In genomic region chr1:43435146-43436145, GRCh38 we compare ENCODE assay signal across 12 cellular contexts. TPM values are rescaled to one million over a fixed set of nuclear protein-coding genes. Genes with fewer than 3 reads are reported as not detected.
DNase-seq lines count a peak whose midpoint lies in the region; ATAC-seq, FAIRE-seq and TF ChIP-seq lines count a peak whose summit lies in the region.
"Had no signal": no experiment of that assay in that cellular context is flagged by ENCODE, and none has a peak within 500 bp of the region (broad histone marks: within the 10 kb centered on the region; RNA-seq: fewer than 3 reads in every experiment).

No MANE protein-coding gene starts in this region.

- no peak for FAIRE-seq in small intestine (lab: Jason Lieb, UNC)
- FAIRE-seq: H54, keratinocyte had no signal

- peaks cover 3 to 100% of the 10 kb centered on the region in 2 experiments; a peak in 2 of 3 replicates for H3K36me3 ChIP-seq in HEK293 (ENCODE audit: control insufficient read depth in 2 of 2, insufficient read depth in 1 of 2, low read length in 2 of 2)
- H3K36me3 ChIP-seq in small intestine (ENCODE audit: control insufficient read depth in 2 of 2, insufficient read depth in 2 of 2, low read length in 2 of 2) = peaks cover 12 to 31% of the 10 kb centered on the region in 2 donors
- H3K36me3 ChIP-seq in smooth muscle cell (ENCODE audit: low read depth) = peaks cover 8% of the 10 kb centered on the region

- POLR2A ChIA-PET in HEK293 (lab: Yijun Ruan, JAX) = interaction anchor here (0.6 kb wide), 1 partner anchor 142 kb away, joined by 5 read pairs; no protein-coding TSS in a partner anchor

- H3K36me3 Mint-ChIP-seq in central memory CD8-positive, alpha-beta T cell (ENCODE audit: insufficient read depth) = peaks cover 25% of the 10 kb centered on the region

- no peaks in the 10 kb centered on the region for H3K9me3 Mint-ChIP-seq in central memory CD8-positive, alpha-beta T cell
- H3K9me3 Mint-ChIP-seq: activated T-helper 2 cell treated with anti-CD3 and anti-CD28 coated beads, Interferon-gamma antibody, Interleukin-2, Interleukin-4, amounts not matched to agents 10 μg/mL and 5 μg/mL and 100 μg/mL, durations not matched to agents 14 hours and 24 hours and 36 hours had no signal

- H3K9me3 ChIP-seq in HEK293 (ENCODE audit: control insufficient read depth, insufficient read depth, low read depth, low read length) (no peaks in the 10 kb centered on the region), small intestine (ENCODE audit: control insufficient read depth, low read depth) (no peaks in the 10 kb centered on the region), smooth muscle cell (replicated peaks; ENCODE audit: low read depth) (no peaks in the 10 kb centered on the region)

- no peak overlapping the region for H3K4me3 Mint-ChIP-seq in central memory CD8-positive, alpha-beta T cell

- H2AFZ ChIP-seq in smooth muscle cell (ENCODE audit: low read depth) = no peak overlapping the region

- H3K27ac ChIP-seq in HEK293 (ENCODE audit: extremely low read depth, low read depth, low read length) (no peak overlapping the region), small intestine (ENCODE audit: low read depth in 1 of 2, low read length in 1 of 2) (peak overlapping the region; percentile 5 to 21), smooth muscle cell (ENCODE audit: low read depth) (no peak overlapping the region)

- no peaks in the 10 kb centered on the region for H3K4me1 Mint-ChIP-seq in central memory CD8-positive, alpha-beta T cell

- H3K4me3 ChIP-seq in HEK293 (ENCODE audit: low read depth, low read length) (no peak overlapping the region), small intestine (ENCODE audit: low read depth in 1 of 2, low read length in 2 of 2) (no peak overlapping the region), smooth muscle cell (no peak overlapping the region)

- no peaks in the 10 kb centered on the region for H3K27me3 ChIP-seq in small intestine (ENCODE audit: control insufficient read depth in 2 of 2, insufficient read depth in 2 of 2, low read length in 2 of 2)
- H3K27me3 ChIP-seq in smooth muscle cell (ENCODE audit: low read depth) = no peaks in the 10 kb centered on the region

- DNase-seq in central memory CD8-positive, alpha-beta T cell (ENCODE audit: low spot score in 2 of 2) = no peak
- peak; percentile 49 for DNase-seq in islet precursor cell
- no peak for DNase-seq in small intestine
- DNase-seq in effector CD4-positive, alpha-beta T cell = no peak
- DNase-seq in smooth muscle cell (lab: John Stamatoyannopoulos, UW; ENCODE audit: unreplicated experiment) = no peak
- DNase-seq in NCI-H1105 treated with DMSO at 0.1 percent for 48 hours (lab: John Stamatoyannopoulos, UW) = no peak
- DNase-seq: KG1 had no signal

- no peaks in the 10 kb centered on the region for H3K27me3 Mint-ChIP-seq in central memory CD8-positive, alpha-beta T cell

- no peak for ATAC-seq in central memory CD8-positive, alpha-beta T cell (replicated peaks; ENCODE audit: extremely low read depth, poor library complexity, severe bottlenecking)
- no peak for ATAC-seq in HG02970 (IDR thresholded peaks at IDR 0.05; ENCODE audit: low FRiP score, unreplicated experiment)

- H3K4me2 ChIP-seq in smooth muscle cell = no peak overlapping the region

- no peak for TF ChIP-seq CTCF in HEK293 (tag by site-specific recombination; IDR thresholded peaks at IDR 0.05)
- no peak for TF ChIP-seq CTCF in smooth muscle cell (IDR thresholded peaks at IDR 0.05; ENCODE audit: borderline replicate concordance, insufficient read depth, poor library complexity, severe bottlenecking)

- H3F3A ChIP-seq in smooth muscle cell (ENCODE audit: low read depth) = no peaks in the 10 kb centered on the region

- H4K20me1 ChIP-seq in smooth muscle cell (ENCODE audit: low read depth) = no peaks in the 10 kb centered on the region

- H3K9ac ChIP-seq in smooth muscle cell (ENCODE audit: low read depth) = no peak overlapping the region

- WGBS in small intestine, 3 donors = 71 to 75% (median 74%) methylated on average over 14 of the region's 14 CpGs
- WGBS in smooth muscle cell (ENCODE audit: low lambda C conversion rate) = 91% methylated on average over 14 of the region's 14 CpGs

- peak overlapping the region; percentile 2 for H3K27ac Mint-ChIP-seq in central memory CD8-positive, alpha-beta T cell (ENCODE audit: low read depth)
- H3K27ac Mint-ChIP-seq: activated T-helper 2 cell treated with anti-CD3 and anti-CD28 coated beads, Interferon-gamma antibody, Interleukin-2, Interleukin-4, amounts not matched to agents 10 μg/mL and 5 μg/mL and 100 μg/mL, durations not matched to agents 14 hours and 24 hours and 36 hours had no signal

- H3K4me1 ChIP-seq in HEK293 (ENCODE audit: control insufficient read depth, insufficient read depth, low read length) (no peaks in the 10 kb centered on the region), small intestine (ENCODE audit: control insufficient read depth in 2 of 2, insufficient read depth in 1 of 2, low read depth in 1 of 2, low read length in 1 of 2) (no peaks in the 10 kb centered on the region), smooth muscle cell (ENCODE audit: low read depth) (no peaks in the 10 kb centered on the region)

- CTCF ChIA-PET in HEK293 (lab: Yijun Ruan, JAX) = no interaction called here

- H3K79me2 ChIP-seq in smooth muscle cell (ENCODE audit: low read depth) = no peaks in the 10 kb centered on the region

TF ChIP-seq in HEK293, 187 proteins besides CTCF, POLR2A, EP300 and RAD21:
- TF ChIP-seq ZNF768 (tag by site-specific recombination; IDR thresholded peaks at IDR 0.05) (no peak), PRDM1 (tag by site-specific recombination; IDR thresholded peaks at IDR 0.05) (peak; percentile 52; the same call in 1 of the 2 replicates)

RNA-seq across cellular contexts. Expression of gene HYI, which starts 18.3 kb away (rescaled TPM):
- 100 to 1,000 TPM in 2 of 3 donors, 10 to 100 TPM in 1; 42.6 to 234 (median 212) TPM for polyA plus RNA-seq in small intestine
- total RNA-seq in smooth muscle cell = 13.8 and 19.8 TPM in 2 replicates
- polyA plus RNA-seq in smooth muscle cell = 15.4 and 19.5 TPM in 2 replicates

RNA-seq across cellular contexts. Expression of gene SZT2, which starts 45.7 kb away (rescaled TPM):
- polyA plus RNA-seq in small intestine = 10 to 100 TPM in 2 of 3 donors, 1 to 10 TPM in 1; 8.9 to 21.5 (median 16.5) TPM
- total RNA-seq in smooth muscle cell = 12.3 and 20.8 TPM in 2 replicates
- 9.0 and 13.6 TPM in 2 replicates for polyA plus RNA-seq in smooth muscle cell

RNA-seq across cellular contexts. Expression of gene MED8, which starts 45.8 kb away (rescaled TPM):
- 10 to 100 TPM; 36.6 to 40.3 (median 38.9) TPM for polyA plus RNA-seq in small intestine
- 61.4 and 75.2 TPM in 2 replicates for total RNA-seq in smooth muscle cell
- polyA plus RNA-seq in smooth muscle cell = 76.3 and 77.4 TPM in 2 replicates

Comparison
In these comparisons a context has a peak if more than half of its experiments do, and no peak if none do; other contexts are left out.
1. H3K27ac ChIP-seq: peak in small intestine (2 of 2); none in HEK293 (single experiment) and smooth muscle cell (single experiment).